In genomic region chr9:128361981-128362646, GRCh38 we compare ENCODE assay signal across 8 cellular contexts. TPM values are rescaled to one million over a fixed set of nuclear protein-coding genes. Genes with fewer than 3 reads are reported as not detected.
DNase-seq lines count a peak whose midpoint lies in the region; ATAC-seq and TF ChIP-seq lines count a peak whose summit lies in the region.

No MANE protein-coding gene starts in this region.

- peaks cover 22% of the 10 kb centered on the region for H3K4me1 ChIP-seq in lower lobe of right lung

- intact Hi-C loops in dorsolateral prefrontal cortex (cut with DNase I) (loop anchor here (1.0 to 5.0 kb wide), 3 partner anchors 50 to 190 kb away; partner anchors contain the start of gene SPTAN1 (in 1 of the 2)), lower lobe of right lung (cut with DNase I) (no loop called here)

- no peaks in the 10 kb centered on the region for H3K9me3 ChIP-seq in lower lobe of right lung

- H3K36me3 ChIP-seq in lower lobe of right lung, result peaks cover 7% of the 10 kb centered on the region

- H3K27me3 ChIP-seq in dorsolateral prefrontal cortex (no peaks in the 10 kb centered on the region), lower lobe of right lung (ENCODE audit: low read depth) (no peaks in the 10 kb centered on the region)

- TF ChIP-seq CTCF in dorsolateral prefrontal cortex (IDR thresholded peaks at IDR 0.05 in 54 of 56, conservative IDR thresholded peaks at IDR 0.05 in 2 of 56; ENCODE audit: low read depth in 1 of 56, partially characterized antibody in 56 of 56) (peak; percentile 70 to 99 (median 96)), lower lobe of right lung (IDR thresholded peaks at IDR 0.05) (peak; percentile 91)

- H3K27ac ChIP-seq in dorsolateral prefrontal cortex (peak overlapping the region; percentile 44 to 100 (median 95)), lower lobe of right lung (peak overlapping the region; percentile 69)

- ATAC-seq in HG03354 (IDR thresholded peaks at IDR 0.05; ENCODE audit: poor library complexity, severe bottlenecking, unreplicated experiment) (peak; percentile 72), lower lobe of right lung (peak; percentile 95 to 96)

- DNase-seq in NK-92 treated with Interleukin-12 subunit alpha and Interleukin-12 subunit beta, amount 100 ng/mL, for 24 hours (lab: John Stamatoyannopoulos, UW), result peak; percentile 9
- DNase-seq in NK-92 (lab: John Stamatoyannopoulos, UW; ENCODE audit: unreplicated experiment), result no peak
- DNase-seq in NCI-H526 treated with DMSO at 0.1 percent for 48 hours (lab: John Stamatoyannopoulos, UW), result peak; percentile 42
- DNase-seq in activated CD4-positive, alpha-beta T cell treated with anti-CD3 and anti-CD28 coated beads, Interleukin-2, amount 50 U/mL, for 48 hours, result peak; percentile 74 to 80
- DNase-seq in dorsolateral prefrontal cortex, result peak; percentile 76 to 93 (median 91)
- peak; percentile 85 for DNase-seq in lower lobe of right lung
- DNase-seq in stimulated activated CD4-positive, alpha-beta T cell treated with anti-CD3 and anti-CD28 coated beads, TNF-alpha, amount 100 ng/mL, for 24 hours (ENCODE audit: low read depth in 3 of 3), result peak; percentile 35 to 69 (median 41)

- H3K4me3 ChIP-seq in dorsolateral prefrontal cortex, result peak overlapping the region in 58 of 59 donors; percentile 12 to 67 (median 48)
- H3K4me3 ChIP-seq in lower lobe of right lung, result peak overlapping the region; percentile 55

RNA-seq across cellular contexts. Expression of gene URM1, which starts 9.1 kb away (rescaled TPM):
- total RNA-seq in dorsolateral prefrontal cortex (10 to 100 TPM; 36.9 to 64.9 (median 48.8) TPM), lower lobe of right lung (49.0 TPM)

RNA-seq across cellular contexts. Expression of gene SLC27A4, which starts 21.8 kb away (rescaled TPM):
- 10 to 100 TPM; 25.1 to 59.1 (median 46.4) TPM for total RNA-seq in dorsolateral prefrontal cortex
- total RNA-seq in lower lobe of right lung, result 19.5 TPM

RNA-seq across cellular contexts. Expression of gene COQ4, which starts 39.5 kb away (rescaled TPM):
- total RNA-seq in dorsolateral prefrontal cortex, result 10 to 100 TPM; 28.0 to 67.5 (median 47.0) TPM
- 35.9 TPM for total RNA-seq in lower lobe of right lung

RNA-seq across cellular contexts. Expression of gene TRUB2, which starts 39.9 kb away (rescaled TPM):
- total RNA-seq in dorsolateral prefrontal cortex (10 to 100 TPM; 20.6 to 66.5 (median 44.9) TPM), lower lobe of right lung (18.1 TPM)

RNA-seq across cellular contexts. Expression of gene CERCAM, which starts 58.5 kb away (rescaled TPM):
- total RNA-seq in dorsolateral prefrontal cortex (1,000 to 10,000 TPM in 1 of 120 experiments, 100 to 1,000 TPM in 110, 10 to 100 TPM in 9; 33.1 to 1,222 (median 302) TPM), lower lobe of right lung (11.2 TPM)
